In the genomic region with DNA sequence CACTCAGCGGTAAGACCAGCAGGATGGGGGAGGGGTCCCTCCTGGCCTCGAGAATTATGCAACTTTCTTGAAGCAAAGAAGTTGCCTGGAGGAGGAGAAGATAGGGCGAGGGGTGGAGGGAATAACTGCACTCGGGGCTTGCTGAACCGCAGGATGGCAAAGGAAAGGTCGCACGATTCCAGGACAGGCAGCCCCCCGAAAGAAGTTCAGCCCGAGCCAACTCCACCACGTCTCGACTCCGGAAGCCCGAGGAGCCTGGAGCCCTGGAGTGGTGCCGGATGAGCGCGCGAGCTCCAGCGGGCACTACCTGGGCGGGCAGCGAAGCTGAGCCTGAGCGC, we compare ENCODE assay signal across 8 cellular contexts. TPM values are rescaled to one million over a fixed set of nuclear protein-coding genes. Genes with fewer than 3 reads are reported as not detected.
DNase-seq lines count a peak whose midpoint lies in the region; TF ChIP-seq lines count a peak whose summit lies in the region.

No MANE protein-coding gene starts in this region.

- DNase-seq in GM06990 (ENCODE audit: extremely low read depth, insufficient read length) (no peak), HT1080 (ENCODE audit: low read depth) (peak; percentile 73), astrocyte of the hippocampus (ENCODE audit: low read depth, low spot score) (peak; percentile 74), spleen (peak; percentile 81), occipital lobe (lab: John Stamatoyannopoulos, UW) (no peak), DMS114 treated with DMSO at 0.1 percent for 48 hours (lab: John Stamatoyannopoulos, UW; ENCODE audit: unreplicated experiment) (no peak)
- no peak for DNase-seq in activated CD4-positive, alpha-beta T cell treated with anti-CD3 and anti-CD28 coated beads for 1 hour

- H3K27ac ChIP-seq in iPS-20b (ENCODE audit: low read length) (peak overlapping the region; percentile 86), spleen (peak overlapping the region; percentile 65 to 94 (median 90))

- TF ChIP-seq POLR2A in spleen (IDR thresholded peaks at IDR 0.05), result no peak

- TF ChIP-seq CTCF in GM06990 (IDR thresholded peaks at IDR 0.05; ENCODE audit: insufficient read depth, low read length, poor library complexity, severe bottlenecking), result no peak
- TF ChIP-seq CTCF in spleen (IDR thresholded peaks at IDR 0.05 in 8 of 11, conservative IDR thresholded peaks at IDR 0.05 in 3 of 11), result no peak

- peak overlapping the region; percentile 79 for H3K4me3 ChIP-seq in GM06990 (replicated peaks; ENCODE audit: low read depth, low read length)
- H3K4me3 ChIP-seq in iPS-20b (ENCODE audit: low read length), result peak overlapping the region; percentile 94
- H3K4me3 ChIP-seq in spleen, result peak overlapping the region; percentile 37 to 76 (median 62)

- H3K9me3 ChIP-seq in iPS-20b (ENCODE audit: insufficient read depth, low read depth, low read length), result no peaks in the 10 kb centered on the region
- no peaks in the 10 kb centered on the region for H3K9me3 ChIP-seq in spleen

- H3K27me3 ChIP-seq in GM06990 (replicated peaks; ENCODE audit: control insufficient read depth, insufficient read depth, low read length), result no peaks in the 10 kb centered on the region
- peaks cover 19% of the 10 kb centered on the region for H3K27me3 ChIP-seq in iPS-20b (ENCODE audit: insufficient read depth, low read length)
- peaks cover 0 to 62% (median 16%) of the 10 kb centered on the region in 7 donors for H3K27me3 ChIP-seq in spleen (replicated peaks in 1 of 7)

- 0 to 2% (median 1%) methylated on average over 14 to 21 of the region's 21 CpGs for WGBS in spleen, 5 donors

- H3K4me1 ChIP-seq in iPS-20b (ENCODE audit: insufficient read depth, low read length) (peaks cover 25% of the 10 kb centered on the region), spleen (peaks cover 0 to 65% (median 31%) of the 10 kb centered on the region in 6 donors)

- H3K36me3 ChIP-seq in GM06990 (ENCODE audit: control insufficient read depth, insufficient read depth, low read length), result no peaks in the 10 kb centered on the region
- H3K36me3 ChIP-seq in iPS-20b (ENCODE audit: insufficient read depth, low read depth, low read length), result peaks cover 15% of the 10 kb centered on the region; the same call in 1 of the 2 replicates
- no peaks in the 10 kb centered on the region for H3K36me3 ChIP-seq in spleen

- intact Hi-C loops in spleen (cut with DNase I; ENCODE audit: low total_unique reads), result loop anchor here (10.0 kb wide), 1 partner anchor 123 kb away; no protein-coding TSS in a partner anchor

- H3K9ac ChIP-seq in iPS-20b (ENCODE audit: low read depth, low read length), result peak overlapping the region; percentile 95

RNA-seq across cellular contexts. Expression of a gene that starts 0.4 kb away (rescaled TPM):
- total RNA-seq in HT1080 (2014; rRNA removed; shearing (Covaris generic)), result 68.3 and 116 TPM in 2 replicates
- polyA plus RNA-seq in HT1080 (2015; cell fraction: cytosol; rRNA removed), result 246 and 360 TPM in 2 replicates
- 270 and 307 TPM in 2 replicates for polyA plus RNA-seq in HT1080 (2015; cell fraction: nucleus; rRNA removed)
- 10 to 100 TPM; 43.5 to 70.6 (median 63.7) TPM for total RNA-seq in spleen
- polyA plus RNA-seq in spleen, result 10 to 100 TPM in 1 of 3 donors, 1 to 10 TPM in 2; 8.4 to 15.3 (median 8.8) TPM
- total RNA-seq in occipital lobe, result 8.0 TPM

Comparison
In these comparisons a context has a peak if more than half of its experiments do, and no peak if none do; other contexts are left out.
1. DNase-seq: peak in HT1080 (single experiment), astrocyte of the hippocampus (single experiment) and spleen (single experiment); none in GM06990 (single experiment), occipital lobe (single experiment), DMS114 treated with DMSO at 0.1 percent for 48 hours (single experiment) and activated CD4-positive, alpha-beta T cell treated with anti-CD3 and anti-CD28 coated beads for 1 hour (single experiment).
2. Peak in every context shown above with its lines, with median percentiles within 50 percentile points of each other: H3K4me3 ChIP-seq.